9 cellular contexts compared by ENCODE assay signal in genomic region chr5:175059687-175060194, GRCh38.
DNase-seq lines count a peak whose midpoint lies in the region; ATAC-seq and TF ChIP-seq lines count a peak whose summit lies in the region.
"Had no signal": no experiment of that assay in that cellular context is flagged by ENCODE, and none has a peak within 500 bp of the region (broad histone marks: within the 10 kb centered on the region; RNA-seq: fewer than 3 reads in every experiment).

No MANE protein-coding gene starts in this region.

- H3K4me1 ChIP-seq in SJCRH30 (peaks cover 5% of the 10 kb centered on the region), fibroblast of lung (ENCODE audit: control insufficient read depth, extremely low read depth, insufficient read depth, low read length) (peaks cover 2% of the 10 kb centered on the region)

- peak overlapping the region; percentile 50 for H3K4me3 ChIP-seq in SJCRH30
- peak overlapping the region; percentile 8 to 39 (median 16) for H3K4me3 ChIP-seq in fibroblast of lung (replicated peaks in 1 of 4; ENCODE audit: control extremely low read depth in 1 of 4, insufficient read depth in 1 of 4, low read depth in 3 of 4, low read length in 4 of 4)
- H3K4me3 ChIP-seq: ovary had no signal

- H4K20me1 ChIP-seq in fibroblast of lung (ENCODE audit: control insufficient read depth, extremely low read depth, insufficient read depth, low read length): no peaks in the 10 kb centered on the region

- H3K4me2 ChIP-seq in fibroblast of lung (ENCODE audit: extremely low read depth, insufficient read depth, low read length): peak overlapping the region; percentile 86

- H2AFZ ChIP-seq in fibroblast of lung (ENCODE audit: low read length): peak overlapping the region; percentile 84

- DNase-seq in NCI-H1436 (lab: John Stamatoyannopoulos, UW) (peak; percentile 3), NCI-H1436 treated with DMSO at 0.1 percent for 48 hours (lab: John Stamatoyannopoulos, UW) (no peak), SJCRH30 (peak; percentile 86 to 88), fibroblast of lung (ENCODE audit: low read depth in 2 of 2) (peak; percentile 61 to 71), occipital lobe (lab: John Stamatoyannopoulos, UW) (peak; percentile 88), SIG-M5 (lab: John Stamatoyannopoulos, UW) (no peak)

- no peaks in the 10 kb centered on the region for H3K9me3 ChIP-seq in SJCRH30 (replicated peaks)
- no peaks in the 10 kb centered on the region for H3K9me3 ChIP-seq in fibroblast of lung (ENCODE audit: control insufficient read depth, insufficient read depth, low read depth, low read length)
- H3K9me3 ChIP-seq: ovary had no signal

- H3K27me3 ChIP-seq in SJCRH30 (no peaks in the 10 kb centered on the region), fibroblast of lung (ENCODE audit: control insufficient read depth, insufficient read depth, low read length) (no peaks in the 10 kb centered on the region)
- H3K27me3 ChIP-seq: ovary had no signal

- H3K79me2 ChIP-seq in fibroblast of lung (ENCODE audit: control insufficient read depth, insufficient read depth, low read length): no peaks in the 10 kb centered on the region

- H3K27ac ChIP-seq in SJCRH30 (peak overlapping the region; percentile 60), fibroblast of lung (ENCODE audit: insufficient read depth, low read length) (peak overlapping the region; percentile 50)
- H3K27ac ChIP-seq: ovary had no signal

- no peak for TF ChIP-seq CTCF in fibroblast of lung (conservative IDR thresholded peaks at IDR 0.05 in 1 of 2, IDR thresholded peaks at IDR 0.05 in 1 of 2; ENCODE audit: low read depth in 1 of 2, low read length in 2 of 2)

- ATAC-seq in GM21576 (IDR thresholded peaks at IDR 0.05; ENCODE audit: unreplicated experiment) (no peak), HG02852 (IDR thresholded peaks at IDR 0.05; ENCODE audit: unreplicated experiment) (no peak)

- H3K9ac ChIP-seq in fibroblast of lung (ENCODE audit: insufficient read depth, low read length): peak overlapping the region; percentile 36

- no peaks in the 10 kb centered on the region for H3K36me3 ChIP-seq in SJCRH30
- no peaks in the 10 kb centered on the region for H3K36me3 ChIP-seq in fibroblast of lung (ENCODE audit: control insufficient read depth, insufficient read depth, low read length)
- H3K36me3 ChIP-seq: ovary had no signal

Comparison
In these comparisons a context has a peak if more than half of its experiments do, and no peak if none do; other contexts are left out.
1. DNase-seq: peak in NCI-H1436 (single experiment), SJCRH30 (2 of 2), fibroblast of lung (2 of 2) and occipital lobe (single experiment); none in NCI-H1436 treated with DMSO at 0.1 percent for 48 hours (single experiment) and SIG-M5 (single experiment).